1 cellular context compared by ENCODE assay signal in the genomic region with DNA sequence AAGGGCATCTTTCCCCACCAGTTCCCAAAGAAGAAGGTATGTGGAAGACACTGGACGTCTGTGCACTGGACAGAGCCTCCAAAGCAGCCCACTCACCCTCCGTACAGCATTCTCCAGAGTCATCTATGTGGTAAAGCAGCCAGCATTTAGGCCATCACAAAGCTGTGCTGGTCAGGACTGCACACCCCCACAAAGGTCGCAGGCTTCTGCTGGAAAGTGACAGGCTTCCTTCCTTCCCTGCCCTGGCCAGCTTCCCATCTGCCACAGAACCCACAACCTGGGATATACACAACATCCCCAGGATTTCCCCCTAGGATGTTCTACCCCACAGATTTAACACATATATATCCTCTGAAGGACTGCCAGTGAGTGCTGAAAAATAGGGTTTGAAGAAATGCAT.
TF ChIP-seq lines count a peak whose summit lies in the region.

No MANE protein-coding gene starts in this region.

TF ChIP-seq in endothelial cell of umbilical vein, 7 proteins besides CTCF, POLR2A, EP300 and RAD21 (continued from another document):
- no peak for TF ChIP-seq POLR2AphosphoS5 (IDR thresholded peaks at IDR 0.05; ENCODE audit: insufficient read depth, low read depth, low read length)
- peak; percentile 20 for TF ChIP-seq FOS (IDR thresholded peaks at IDR 0.05; ENCODE audit: borderline replicate concordance, insufficient read depth, low read length)
TF ChIP-seq in endothelial cell of umbilical vein: peak in this region for 2.
